Comparison of ENCODE assay signal across 10 cellular contexts in genomic region chrX:39576081-39576701, GRCh38.
DNase-seq lines count a peak whose midpoint lies in the region; ATAC-seq and TF ChIP-seq lines count a peak whose summit lies in the region.
"Had no signal": no experiment of that assay in that cellular context is flagged by ENCODE, and none has a peak within 500 bp of the region (broad histone marks: within the 10 kb centered on the region; RNA-seq: fewer than 3 reads in every experiment).

No MANE protein-coding gene starts in this region.

- H3K4me3 Mint-ChIP-seq in activated T-cell treated with anti-CD3 and anti-CD28 coated beads, Interleukin-2, amount 50 U/mL, for 24 hours: no peak overlapping the region
- H3K4me3 Mint-ChIP-seq: T-helper 2 cell treated with Interferon-gamma antibody and Interleukin-4, amounts not matched to agents 5 μg/mL and 100 μg/mL, for 36 hours had no signal

- no peaks in the 10 kb centered on the region for H3K36me3 Mint-ChIP-seq in activated T-cell treated with anti-CD3 and anti-CD28 coated beads, Interleukin-2, amount 50 U/mL, for 24 hours (ENCODE audit: low read depth)

- no peak for TF ChIP-seq CTCF in tibial artery (IDR thresholded peaks at IDR 0.05)

- H3K36me3 ChIP-seq in tibial artery: no peaks in the 10 kb centered on the region

- H3K9me3 Mint-ChIP-seq in activated T-cell treated with anti-CD3 and anti-CD28 coated beads, Interleukin-2, amount 50 U/mL, for 24 hours: no peaks in the 10 kb centered on the region
- H3K9me3 Mint-ChIP-seq: T-helper 2 cell treated with Interferon-gamma antibody and Interleukin-4, amounts not matched to agents 5 μg/mL and 100 μg/mL, for 36 hours had no signal

- H3K27me3 ChIP-seq in tibial artery: no peaks in the 10 kb centered on the region

- no peak overlapping the region for H3K4me3 ChIP-seq in tibial artery
- H3K4me3 ChIP-seq: smooth muscle cell had no signal

- intact Hi-C loops in tibial artery (cut with DNase I; ENCODE audit: low total_unique reads): no loop called here

- peak; percentile 3 to 23 for DNase-seq in SHP77 (lab: John Stamatoyannopoulos, UW)
- DNase-seq in SHP77 treated with DMSO at 0.1 percent for 48 hours (lab: John Stamatoyannopoulos, UW): no peak
- peak; percentile 44 to 70 for DNase-seq in NCI-H526 (lab: John Stamatoyannopoulos, UW)
- peak in 42 of 51 donors; percentile 0 to 73 (median 32) for DNase-seq in hypothalamus (lab: John Stamatoyannopoulos, UW)
- DNase-seq in tibial artery: peak; percentile 18 to 65
- DNase-seq in activated T-cell treated with anti-CD3 and anti-CD28 coated beads, Interleukin-2, amount 50 U/mL, for 24 hours: no peak
- DNase-seq in MV-4-11 (lab: John Stamatoyannopoulos, UW): no peak

- H3K27ac ChIP-seq in tibial artery: no peak overlapping the region

- ATAC-seq in GM21390 (IDR thresholded peaks at IDR 0.05; ENCODE audit: unreplicated experiment): no peak

- peaks cover 0 to 23% (median 2%) of the 10 kb centered on the region in 4 donors for H3K4me1 ChIP-seq in tibial artery

- no peak overlapping the region for H3K27ac Mint-ChIP-seq in activated T-cell treated with anti-CD3 and anti-CD28 coated beads, Interleukin-2, amount 50 U/mL, for 24 hours
- H3K27ac Mint-ChIP-seq: T-helper 2 cell treated with Interferon-gamma antibody and Interleukin-4, amounts not matched to agents 5 μg/mL and 100 μg/mL, for 36 hours had no signal

- peaks cover 33% of the 10 kb centered on the region for H3K27me3 Mint-ChIP-seq in activated T-cell treated with anti-CD3 and anti-CD28 coated beads, Interleukin-2, amount 50 U/mL, for 24 hours

- no peaks in the 10 kb centered on the region for H3K9me3 ChIP-seq in tibial artery

- H3K4me1 Mint-ChIP-seq in activated T-cell treated with anti-CD3 and anti-CD28 coated beads, Interleukin-2, amount 50 U/mL, for 24 hours (ENCODE audit: low read depth): peaks cover 25% of the 10 kb centered on the region

Comparison
In these comparisons a context has a peak if more than half of its experiments do, and no peak if none do; other contexts are left out.
1. DNase-seq: peak in SHP77 (2 of 2), NCI-H526 (2 of 2), hypothalamus (42 of 51) and tibial artery (2 of 2); none in SHP77 treated with DMSO at 0.1 percent for 48 hours (single experiment), activated T-cell treated with anti-CD3 and anti-CD28 coated beads, Interleukin-2, amount 50 U/mL, for 24 hours (single experiment) and MV-4-11 (single experiment).